ENCODE assay signal across 1 cellular context in the genomic region with DNA sequence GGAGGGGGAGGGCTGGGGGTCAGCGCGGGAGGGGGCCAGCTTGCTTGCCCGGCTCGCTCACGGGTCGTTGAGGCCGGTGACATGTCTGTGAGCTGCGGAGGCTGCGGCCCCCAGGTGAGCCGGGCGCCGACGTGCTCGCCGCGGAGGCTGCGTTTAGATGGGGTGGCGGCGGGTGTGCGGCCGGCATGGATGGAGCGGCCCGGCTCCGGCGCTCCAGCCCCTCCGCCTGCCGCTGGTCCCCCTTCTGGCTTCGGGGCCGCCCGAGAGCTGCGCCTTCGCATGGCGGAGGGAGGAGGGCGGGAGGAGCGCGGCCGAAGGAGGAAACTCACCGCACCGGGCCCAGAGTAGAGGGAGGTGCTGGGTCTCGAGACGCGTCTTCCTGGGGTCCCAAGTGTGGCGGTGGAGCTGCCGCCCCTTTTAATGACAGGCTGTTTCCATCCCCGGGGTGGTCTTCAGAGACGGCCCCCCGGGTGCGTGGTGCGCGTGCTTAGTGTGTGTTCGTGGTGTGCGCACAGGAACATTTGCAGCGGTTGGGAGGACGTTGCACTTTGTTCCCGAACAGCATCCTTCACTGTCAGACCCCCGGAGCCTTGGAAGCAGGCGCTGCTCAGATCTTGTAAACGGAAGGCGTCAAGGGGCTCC.
TF ChIP-seq lines count a peak whose summit lies in the region.

A gene with protein sequence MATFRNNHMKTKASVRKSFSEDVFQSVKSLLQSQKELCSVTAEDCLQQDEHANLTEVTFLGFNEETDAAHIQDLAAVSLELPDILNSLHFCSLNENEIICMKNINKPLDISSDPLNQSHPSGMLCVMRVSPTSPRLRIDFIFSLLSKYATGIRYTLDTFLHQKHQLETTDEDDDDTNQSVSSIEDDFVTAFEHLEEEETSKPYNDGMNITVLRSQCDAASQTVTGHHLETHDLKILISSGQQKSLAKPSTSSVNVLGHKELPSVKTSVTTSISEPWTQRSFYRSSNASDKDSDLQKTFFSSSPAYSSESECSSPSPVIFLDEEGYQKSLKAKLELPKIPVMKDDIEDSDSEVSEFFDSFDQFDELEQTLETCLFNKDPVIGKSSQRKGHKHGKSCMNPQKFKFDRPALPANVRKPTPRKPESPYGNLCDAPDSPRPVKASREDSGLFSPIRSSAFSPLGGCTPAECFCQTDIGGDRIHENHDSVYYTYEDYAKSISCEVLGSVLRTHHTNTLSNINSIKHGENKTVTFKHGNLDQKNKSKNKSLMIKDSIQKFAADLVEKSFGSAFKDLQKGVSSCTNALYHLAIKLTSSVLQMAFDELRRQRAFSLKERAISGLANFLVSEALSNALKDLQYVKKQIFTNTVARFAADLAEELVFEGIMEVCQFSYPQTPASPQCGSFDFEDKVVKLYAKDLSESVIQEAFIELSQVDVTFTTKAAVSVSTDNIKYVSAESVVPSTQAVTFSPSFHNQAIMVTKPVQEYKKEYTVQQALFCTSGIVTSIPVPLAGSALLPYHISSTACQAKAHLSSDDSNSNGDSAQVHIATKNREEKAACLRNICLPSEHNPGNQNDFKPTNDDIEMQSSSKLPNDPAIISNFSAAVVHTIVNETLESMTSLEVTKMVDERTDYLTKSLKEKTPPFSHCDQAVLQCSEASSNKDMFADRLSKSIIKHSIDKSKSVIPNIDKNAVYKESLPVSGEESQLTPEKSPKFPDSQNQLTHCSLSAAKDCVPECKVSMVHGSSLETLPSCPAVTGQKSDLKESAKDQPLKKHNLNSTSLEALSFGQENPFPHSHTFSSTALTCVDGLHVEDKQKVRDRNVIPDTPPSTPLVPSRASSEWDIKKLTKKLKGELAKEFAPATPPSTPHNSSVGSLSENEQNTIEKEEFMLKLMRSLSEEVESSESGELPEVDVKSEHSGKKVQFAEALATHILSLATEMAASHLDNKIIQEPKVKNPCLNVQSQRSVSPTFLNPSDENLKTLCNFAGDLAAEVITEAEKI (N-terminal part only) (plus strand): TSS at position 38 of the 642 bp plus-strand sequence. CDS start 14,197 bp downstream, outside the sequence.

TF ChIP-seq in SK-N-SH treated with all-trans-retinoic acid at 6 μM for 48 hours, 23 proteins besides CTCF, POLR2A, EP300 and RAD21 (continued from another document):
- TF ChIP-seq, protein P1, sequence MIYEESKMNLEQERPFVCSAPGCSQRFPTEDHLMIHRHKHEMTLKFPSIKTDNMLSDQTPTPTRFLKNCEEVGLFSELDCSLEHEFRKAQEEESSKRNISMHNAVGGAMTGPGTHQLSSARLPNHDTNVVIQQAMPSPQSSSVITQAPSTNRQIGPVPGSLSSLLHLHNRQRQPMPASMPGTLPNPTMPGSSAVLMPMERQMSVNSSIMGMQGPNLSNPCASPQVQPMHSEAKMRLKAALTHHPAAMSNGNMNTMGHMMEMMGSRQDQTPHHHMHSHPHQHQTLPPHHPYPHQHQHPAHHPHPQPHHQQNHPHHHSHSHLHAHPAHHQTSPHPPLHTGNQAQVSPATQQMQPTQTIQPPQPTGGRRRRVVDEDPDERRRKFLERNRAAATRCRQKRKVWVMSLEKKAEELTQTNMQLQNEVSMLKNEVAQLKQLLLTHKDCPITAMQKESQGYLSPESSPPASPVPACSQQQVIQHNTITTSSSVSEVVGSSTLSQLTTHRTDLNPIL (CRISPR knock-in tag; IDR thresholded peaks at IDR 0.05; ENCODE audit: low read depth): no peak
- no peak for TF ChIP-seq ZNF70 (CRISPR knock-in tag; IDR thresholded peaks at IDR 0.05)
- no peak for TF ChIP-seq ZNF565 (CRISPR knock-in tag; conservative IDR thresholded peaks at IDR 0.05; ENCODE audit: low read depth)
